Comparison of ENCODE assay signal across 10 cellular contexts in genomic region chr16:48408688-48409087, GRCh38. TPM values are rescaled to one million over a fixed set of nuclear protein-coding genes. Genes with fewer than 3 reads are reported as not detected.
DNase-seq lines count a peak whose midpoint lies in the region; FAIRE-seq and TF ChIP-seq lines count a peak whose summit lies in the region.
"Had no signal": no experiment of that assay in that cellular context is flagged by ENCODE, and none has a peak within 500 bp of the region (broad histone marks: within the 10 kb centered on the region; RNA-seq: fewer than 3 reads in every experiment).

No MANE protein-coding gene starts in this region.

- no peak for FAIRE-seq in GM19239 (lab: Jason Lieb, UNC)

- TF ChIP-seq CTCF in cardiac fibroblast (IDR thresholded peaks at IDR 0.05; ENCODE audit: low read depth, low read length): no peak

- no peak overlapping the region for H3K4me3 ChIP-seq in cardiac fibroblast (replicated peaks in 1 of 2; ENCODE audit: low read depth in 2 of 2, low read length in 2 of 2)

- peak; percentile 45 for DNase-seq in AG20443 (ENCODE audit: low spot score)
- DNase-seq in M059J (ENCODE audit: low read depth): peak; percentile 79
- DNase-seq in cardiac fibroblast (ENCODE audit: low read depth in 2 of 2): peak; percentile 72 to 80
- peak; percentile 42 for DNase-seq in medulla oblongata (ENCODE audit: extremely low spot score)
- no peak for DNase-seq in NCI-H1092 treated with DMSO at 0.1 percent for 48 hours (lab: John Stamatoyannopoulos, UW)
- DNase-seq in GM19239 (ENCODE audit: insufficient read length, low spot score): no peak
- no peak for DNase-seq in NOMO-1 (lab: John Stamatoyannopoulos, UW; ENCODE audit: unreplicated experiment in 2 of 2)
- no peak for DNase-seq in activated effector memory CD4-positive, alpha-beta T cell treated with Interleukin-2 at 50 U/mL for 16 hours
- DNase-seq: CD4-positive, CD25-positive, alpha-beta regulatory T cell; NCI-H1417 had no signal

RNA-seq across cellular contexts. Expression of gene SIAH1, which starts 23.5 kb away (rescaled TPM):
- 27.0 and 28.8 TPM in 2 replicates for total RNA-seq in M059J (2014; rRNA removed; shearing (Covaris generic))

Comparison
In these comparisons a context has a peak if more than half of its experiments do, and no peak if none do; other contexts are left out.
1. DNase-seq: peak in AG20443 (single experiment), M059J (single experiment), cardiac fibroblast (2 of 2) and medulla oblongata (single experiment); none in NCI-H1092 treated with DMSO at 0.1 percent for 48 hours (single experiment), GM19239 (single experiment), NOMO-1 (0 of 2) and activated effector memory CD4-positive, alpha-beta T cell treated with Interleukin-2 at 50 U/mL for 16 hours (single experiment).